Comparison of ENCODE assay signal across 8 cellular contexts in the genomic region with DNA sequence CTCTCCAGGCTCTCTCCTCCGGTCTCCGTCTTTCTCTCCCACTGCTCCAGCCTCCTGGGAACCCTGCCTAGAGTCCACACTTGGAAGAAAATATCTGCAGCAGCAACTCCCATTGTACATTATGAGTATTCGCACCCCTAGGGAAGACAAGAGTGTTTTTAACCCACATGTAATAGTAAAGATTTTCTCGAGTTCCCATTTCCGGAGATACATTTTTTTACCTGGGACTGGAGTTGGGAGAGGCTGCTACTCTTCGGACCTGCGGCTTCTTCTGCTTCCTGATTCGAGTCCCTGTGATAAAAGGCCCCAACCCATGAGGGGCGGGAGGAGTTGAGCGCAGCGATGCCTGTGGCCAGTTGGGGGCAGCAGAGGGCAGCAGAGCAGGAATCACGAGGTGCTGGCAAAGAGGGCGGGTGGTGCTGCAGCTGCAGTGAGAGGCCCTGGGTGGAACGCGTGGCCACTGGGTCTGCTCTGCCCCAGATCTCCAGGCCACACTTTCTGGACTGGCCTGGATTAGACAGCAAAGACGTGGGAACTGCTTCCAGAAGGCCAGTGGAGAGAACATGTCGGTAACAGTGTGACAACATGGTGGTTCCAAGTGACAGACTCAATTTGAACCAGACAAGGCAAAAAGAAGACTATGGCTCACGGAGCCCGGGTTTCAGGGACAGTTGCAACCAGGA.
DNase-seq lines count a peak whose midpoint lies in the region; ATAC-seq and TF ChIP-seq lines count a peak whose summit lies in the region.

No MANE protein-coding gene starts in this region.

- WGBS in suprapubic skin: 21% methylated on average over 15 of the region's 19 CpGs

- no peaks in the 10 kb centered on the region for H3K36me3 ChIP-seq in OCI-LY7 (ENCODE audit: insufficient read depth, low read length)
- H3K36me3 ChIP-seq in neural cell (ENCODE audit: insufficient read depth, low read length): no peaks in the 10 kb centered on the region
- H3K36me3 ChIP-seq in suprapubic skin: no peaks in the 10 kb centered on the region

- in situ Hi-C loops in G401 (cut with HindIII; ENCODE audit: low sequenced_read_pairs): no loop called here

- TF ChIP-seq EP300 in neural cell (conservative IDR thresholded peaks at IDR 0.05; ENCODE audit: poor library complexity, severe bottlenecking) (no peak), suprapubic skin (IDR thresholded peaks at IDR 0.05) (no peak)

- H2AFZ ChIP-seq in OCI-LY7 (ENCODE audit: low read length): peak overlapping the region; percentile 72; the same call in 1 of the 2 replicates
- no peak overlapping the region for H2AFZ ChIP-seq in neural cell (ENCODE audit: low read depth, low read length)

- TF ChIP-seq RAD21 in neural cell (conservative IDR thresholded peaks at IDR 0.05): peak; percentile 90

- H4K20me1 ChIP-seq in OCI-LY7 (ENCODE audit: insufficient read depth, low read length) (no peaks in the 10 kb centered on the region), neural cell (ENCODE audit: insufficient read depth) (no peaks in the 10 kb centered on the region)

- H3K27me3 Mint-ChIP-seq in activated T-cell treated with anti-CD3 and anti-CD28 coated beads, Interleukin-2, amount 50 U/mL, for 72 hours (ENCODE audit: low read depth): peaks cover 52% of the 10 kb centered on the region

- TF ChIP-seq CTCF in OCI-LY7 (conservative IDR thresholded peaks at IDR 0.05; ENCODE audit: low read length) (peak; percentile 96), fibroblast of pulmonary artery (IDR thresholded peaks at IDR 0.05; ENCODE audit: low read length, missing control alignments) (peak; percentile 91), neural cell (IDR thresholded peaks at IDR 0.05; ENCODE audit: poor library complexity, severe bottlenecking) (peak; percentile 93), suprapubic skin (IDR thresholded peaks at IDR 0.05) (peak; percentile 42 to 85)

- DNase-seq in G401 (ENCODE audit: low spot score) (peak; percentile 64), LHCN-M2 (ENCODE audit: low read depth) (peak; percentile 37), OCI-LY7 (ENCODE audit: low spot score) (peak; percentile 85), fibroblast of pulmonary artery (ENCODE audit: low read depth) (peak; percentile 65), suprapubic skin (ENCODE audit: low spot score in 2 of 2) (peak in 1 of 2 donors; percentile 24)
- DNase-seq in activated T-cell treated with anti-CD3 and anti-CD28 coated beads, Interleukin-2, amount 50 U/mL, for 72 hours: peak; percentile 71 to 79

- ATAC-seq in activated T-cell treated with anti-CD3 and anti-CD28 coated beads, Interleukin-2, amount 50 U/mL, for 72 hours (replicated peaks in 1 of 2): peak; percentile 62 to 72
- no peak for ATAC-seq in HG03039 (IDR thresholded peaks at IDR 0.05; ENCODE audit: unreplicated experiment)

- H3F3A ChIP-seq in neural cell (ENCODE audit: insufficient read depth, low read length, poor library complexity, severe bottlenecking): no peaks in the 10 kb centered on the region

- H3K9me2 ChIP-seq in OCI-LY7 (ENCODE audit: insufficient read depth, low read length) (no peaks in the 10 kb centered on the region), neural cell (ENCODE audit: insufficient read depth, low read length) (no peaks in the 10 kb centered on the region)

- H3K9me3 Mint-ChIP-seq in activated T-cell treated with anti-CD3 and anti-CD28 coated beads, Interleukin-2, amount 50 U/mL, for 72 hours: no peaks in the 10 kb centered on the region

- H3K9ac ChIP-seq in neural cell (ENCODE audit: low read length): no peak overlapping the region

- H3K4me3 Mint-ChIP-seq in activated T-cell treated with anti-CD3 and anti-CD28 coated beads, Interleukin-2, amount 50 U/mL, for 72 hours: no peak overlapping the region

- peaks cover 7% of the 10 kb centered on the region for H3K4me1 Mint-ChIP-seq in activated T-cell treated with anti-CD3 and anti-CD28 coated beads, Interleukin-2, amount 50 U/mL, for 72 hours (ENCODE audit: low read depth)

- no peak for TF ChIP-seq POLR2A in suprapubic skin (IDR thresholded peaks at IDR 0.05)

- no peaks in the 10 kb centered on the region for H3K36me3 Mint-ChIP-seq in activated T-cell treated with anti-CD3 and anti-CD28 coated beads, Interleukin-2, amount 50 U/mL, for 72 hours (ENCODE audit: insufficient read depth in 2 of 2)

- BruUV-seq in OCI-LY7 (replicated peaks; lab: Mats Ljungman, UMichigan): no TSS peak

- H3K4me3 ChIP-seq in OCI-LY7 (ENCODE audit: low read depth, low read length, poor library complexity, severe bottlenecking): no peak overlapping the region
- H3K4me3 ChIP-seq in fibroblast of pulmonary artery (replicated peaks; ENCODE audit: low read depth, low read length): no peak overlapping the region
- H3K4me3 ChIP-seq in neural cell (ENCODE audit: low read length): no peak overlapping the region
- no peak overlapping the region for H3K4me3 ChIP-seq in suprapubic skin

- H3K27me3 ChIP-seq in neural cell (ENCODE audit: insufficient read depth, low read depth, low read length) (no peaks in the 10 kb centered on the region), suprapubic skin (peaks cover 59% of the 10 kb centered on the region)

- intact Hi-C loops in OCI-LY7 (cut with micrococcal nuclease; ENCODE audit: unreplicated experiment): loop anchor here (1.0 to 10.0 kb wide), 6 partner anchors 99 to 620 kb away; no protein-coding TSS in a partner anchor

- H3K79me2 ChIP-seq in OCI-LY7 (ENCODE audit: insufficient read depth, low read depth, low read length) (no peaks in the 10 kb centered on the region), neural cell (replicated peaks; ENCODE audit: insufficient read depth, low read length) (no peaks in the 10 kb centered on the region)

- CTCF ChIA-PET in OCI-LY7 (lab: Charles Lee; ENCODE audit: unreplicated experiment): no interaction called here

- POLR2A ChIA-PET in OCI-LY7 (lab: Charles Lee): no interaction called here

- H3K9me3 ChIP-seq in OCI-LY7 (ENCODE audit: low read length) (no peaks in the 10 kb centered on the region), neural cell (ENCODE audit: low read length) (no peaks in the 10 kb centered on the region), suprapubic skin (no peaks in the 10 kb centered on the region)

- H3K27ac Mint-ChIP-seq in activated T-cell treated with anti-CD3 and anti-CD28 coated beads, Interleukin-2, amount 50 U/mL, for 72 hours: no peak overlapping the region

- H3K27ac ChIP-seq in OCI-LY7 (ENCODE audit: low read depth, low read length, poor library complexity, severe bottlenecking): no peak overlapping the region
- H3K27ac ChIP-seq in neural cell (ENCODE audit: low read length): no peak overlapping the region
- no peak overlapping the region for H3K27ac ChIP-seq in suprapubic skin

- H3K4me1 ChIP-seq in OCI-LY7 (ENCODE audit: insufficient read depth, low read length, poor library complexity, severe bottlenecking) (peaks cover 10% of the 10 kb centered on the region), suprapubic skin (peaks cover 6% of the 10 kb centered on the region)

- 0 out of 2 replicates have a peak overlapping the region, but pooled peaks have one; percentile 21 for H3K4me2 ChIP-seq in OCI-LY7 (ENCODE audit: low read length)
- H3K4me2 ChIP-seq in neural cell (ENCODE audit: low read length): no peak overlapping the region

TF ChIP-seq in neural cell, 6 proteins besides CTCF, POLR2A, EP300 and RAD21:
- TF ChIP-seq SMC3 (conservative IDR thresholded peaks at IDR 0.05; ENCODE audit: poor library complexity) (peak; percentile 88), TAF1 (IDR thresholded peaks at IDR 0.05; ENCODE audit: low read depth) (no peak)
